8 cellular contexts compared by ENCODE assay signal in the genomic region with DNA sequence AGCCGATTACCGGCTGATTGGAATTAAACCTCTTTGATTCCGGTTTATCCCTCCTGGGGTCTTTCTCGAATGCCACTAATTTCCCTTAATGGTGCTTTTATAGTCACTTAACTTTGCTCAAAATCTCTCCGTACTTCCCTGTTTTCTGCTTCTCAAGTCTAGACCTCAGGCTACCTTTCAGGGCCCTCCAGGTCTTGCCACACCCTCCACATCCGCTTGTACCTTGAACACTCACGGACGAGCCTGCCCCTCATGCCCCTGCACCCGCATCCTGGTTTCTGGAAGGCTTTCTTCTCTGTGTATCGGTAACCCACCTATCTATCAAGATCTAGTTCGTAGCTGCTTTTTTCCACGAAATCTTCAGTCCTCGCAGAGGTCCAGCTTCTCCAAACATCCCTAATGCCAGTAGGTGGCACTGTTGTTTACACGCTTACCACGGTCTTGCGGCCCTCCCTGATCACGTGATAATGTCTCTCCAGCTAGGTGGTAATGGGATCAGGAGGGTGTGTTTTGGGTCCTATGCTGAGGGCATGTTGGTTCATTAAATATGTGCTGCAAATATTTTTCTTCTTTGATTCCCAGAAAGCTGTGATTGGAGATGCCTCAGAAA. TPM values are rescaled to one million over a fixed set of nuclear protein-coding genes. Genes with fewer than 3 reads are reported as not detected.
DNase-seq lines count a peak whose midpoint lies in the region; ATAC-seq and TF ChIP-seq lines count a peak whose summit lies in the region.

No MANE protein-coding gene starts in this region.

- H3K4me3 Mint-ChIP-seq in endodermal cell = no peak overlapping the region

- H3K56ac ChIP-seq in mesendoderm (ENCODE audit: low read length) = peak overlapping the region; percentile 18

- H3K79me2 ChIP-seq in HCT116 (ENCODE audit: insufficient read depth, low read length) = no peaks in the 10 kb centered on the region
- no peaks in the 10 kb centered on the region for H3K79me2 ChIP-seq in mesendoderm (ENCODE audit: control insufficient read depth, insufficient read depth, low read length)

- H3K27ac ChIP-seq in HCT116 (ENCODE audit: low read depth, low read length) (no peak overlapping the region), endodermal cell (ENCODE audit: low read depth, low read length) (no peak overlapping the region), mesendoderm (ENCODE audit: low read depth, low read length) (no peak overlapping the region)

- H3K79me1 ChIP-seq in mesendoderm (ENCODE audit: low read length) = no peaks in the 10 kb centered on the region

- DNase-seq in EH (ENCODE audit: low read depth) (peak; percentile 57), HCT116 (ENCODE audit: low read depth, low spot score) (peak; percentile 74), NCI-H2107 (lab: John Stamatoyannopoulos, UW) (peak; percentile 28), T-helper 9 cell (peak; percentile 6), endodermal cell (peak; percentile 90), mesendoderm (peak; percentile 93)

- H3K4me2 ChIP-seq in HCT116 (ENCODE audit: low read length) = peak overlapping the region; percentile 69
- H3K4me2 ChIP-seq in mesendoderm (ENCODE audit: low read length) = no peak overlapping the region

- H3K27me3 Mint-ChIP-seq in endodermal cell (ENCODE audit: insufficient read depth) = peaks cover 40% of the 10 kb centered on the region

- H3K27me3 ChIP-seq in HCT116 (ENCODE audit: insufficient read depth, low read length) = peaks cover 1% of the 10 kb centered on the region; the same call in 1 of the 2 replicates
- H3K27me3 ChIP-seq in endodermal cell (ENCODE audit: control insufficient read depth, insufficient read depth, low read length, poor library complexity, severe bottlenecking) = no peaks in the 10 kb centered on the region
- H3K27me3 ChIP-seq in mesendoderm (ENCODE audit: insufficient read depth, low read length, poor library complexity) = no peaks in the 10 kb centered on the region

- H2BK120ac ChIP-seq in mesendoderm (ENCODE audit: low read depth, low read length) = no peak overlapping the region

- intact Hi-C loops in HCT116 (cut with micrococcal nuclease) = loop anchor here (1.0 to 5.0 kb wide), 2 partner anchors 33 to 303 kb away; no protein-coding TSS in a partner anchor

- H3K4me3 ChIP-seq in HCT116 (replicated peaks in 1 of 2; ENCODE audit: low read depth in 1 of 2, low read length in 2 of 2) (peak overlapping the region in 1 of 2 experiments; percentile 32; a peak in 2 of 4 replicates), endodermal cell (ENCODE audit: low read length) (no peak overlapping the region), mesendoderm (ENCODE audit: low read length) (no peak overlapping the region)

- peak; percentile 99 for ATAC-seq in HCT116
- no peak for ATAC-seq in HG02970 (IDR thresholded peaks at IDR 0.05; ENCODE audit: low FRiP score, unreplicated experiment)
- ATAC-seq in GM21526 (IDR thresholded peaks at IDR 0.05; ENCODE audit: low FRiP score, unreplicated experiment) = no peak

- TF ChIP-seq POLR2A in HCT116 (IDR thresholded peaks at IDR 0.05; ENCODE audit: borderline replicate concordance, extremely low read depth, insufficient read depth, insufficient read length) = no peak

- RAD21 ChIA-PET in HCT116 (lab: Charles Lee; ENCODE audit: low non-redundant PET in 1 of 2, low total read pairs in 2 of 2, uncharacterized antibody in 2 of 2, unreplicated experiment in 2 of 2) = interaction anchor here in 1 of 2 experiments (0.6 to 1.1 kb wide), 3 partner anchors 25 to 274 kb away, joined by 3 to 6 read pairs (median 3); no protein-coding TSS in a partner anchor

- WGBS in endodermal cell (ENCODE audit: insufficient coverage in 1 of 2, insufficient read length in 1 of 2), 2 experiments = 41 to 56% methylated on average over 13 to 17 of the region's 17 CpGs
- WGBS in mesendoderm (ENCODE audit: extremely low coverage, insufficient coverage, low lambda C conversion rate) = no CpG with 5 or more reads among the region's 17 CpGs

- H2AFZ ChIP-seq in HCT116 (ENCODE audit: low read depth, low read length, poor library complexity, severe bottlenecking) = peak overlapping the region; percentile 83

- H2AK5ac ChIP-seq in mesendoderm (ENCODE audit: low read length) = no peak overlapping the region

- H3K9me3 ChIP-seq in HCT116 (ENCODE audit: control insufficient read depth in 1 of 2, insufficient read depth in 1 of 2, low read depth in 1 of 2, low read length in 2 of 2) (no peaks in the 10 kb centered on the region), endodermal cell (ENCODE audit: control insufficient read depth, low read length) (no peaks in the 10 kb centered on the region)

- H3K4me1 ChIP-seq in HCT116 (ENCODE audit: control insufficient read depth in 1 of 2, insufficient read depth in 2 of 2, low read length in 2 of 2) (peaks cover 0 to 4% of the 10 kb centered on the region in 2 experiments; a peak in 3 of 4 replicates), endodermal cell (ENCODE audit: control insufficient read depth, insufficient read depth, low read length) (no peaks in the 10 kb centered on the region), mesendoderm (ENCODE audit: control insufficient read depth, low read depth, low read length) (peaks cover 5% of the 10 kb centered on the region)

- no peak overlapping the region for H4K8ac ChIP-seq in mesendoderm (ENCODE audit: low read depth, low read length)

- BruUV-seq in HCT116 (replicated peaks; lab: Mats Ljungman, UMichigan) = no TSS peak

- TF ChIP-seq CTCF in HCT116 (IDR thresholded peaks at IDR 0.05 in 2 of 3, conservative IDR thresholded peaks at IDR 0.05 in 1 of 3; ENCODE audit: borderline replicate concordance in 1 of 3, insufficient read depth in 1 of 3, low read depth in 2 of 3, low read length in 2 of 3) (peak; percentile 69 to 88 (median 82)), endodermal cell (conservative IDR thresholded peaks at IDR 0.05) (peak; percentile 96)

- no peaks in the 10 kb centered on the region for H3K9me2 ChIP-seq in HCT116 (ENCODE audit: insufficient read depth)

- H3K36me3 ChIP-seq in HCT116 (ENCODE audit: control insufficient read depth in 1 of 2, insufficient read depth in 2 of 2, low read length in 2 of 2) = no peaks in the 10 kb centered on the region
- H3K36me3 ChIP-seq in endodermal cell (ENCODE audit: control insufficient read depth, insufficient read depth, low read length) = no peaks in the 10 kb centered on the region
- H3K36me3 ChIP-seq in mesendoderm (ENCODE audit: control insufficient read depth, insufficient read depth, low read length) = no peaks in the 10 kb centered on the region

- no peak overlapping the region for H3K4ac ChIP-seq in mesendoderm (ENCODE audit: low read depth, low read length)

- H3K4me1 Mint-ChIP-seq in endodermal cell = peaks cover 3% of the 10 kb centered on the region

- H3K23ac ChIP-seq in mesendoderm (ENCODE audit: low read length) = no peak overlapping the region

- H3K18ac ChIP-seq in mesendoderm (ENCODE audit: low read length) = no peak overlapping the region

- H3K27ac Mint-ChIP-seq in endodermal cell = no peak overlapping the region

- H4K5ac ChIP-seq in mesendoderm (ENCODE audit: low read length) = no peak overlapping the region

- H2BK15ac ChIP-seq in mesendoderm (replicated peaks; ENCODE audit: low read depth) = no peak overlapping the region

- no peak overlapping the region for H2BK5ac ChIP-seq in mesendoderm (ENCODE audit: low read length)

- POLR2A ChIA-PET in HCT116 (lab: Charles Lee) = interaction anchor here (0.8 kb wide), 1 partner anchor 275 kb away, joined by 4 read pairs; no protein-coding TSS in a partner anchor

- H4K20me1 ChIP-seq in HCT116 (ENCODE audit: insufficient read depth) = no peaks in the 10 kb centered on the region

- CTCF ChIA-PET in HCT116 (lab: Charles Lee) = interaction anchor here (0.6 to 2.8 kb wide), 27 partner anchors 8 to 381 kb away, joined by 3 to 28 read pairs (median 5); a partner anchor contains a TSS

- H3K9ac ChIP-seq in HCT116 (ENCODE audit: low read length) (no peak overlapping the region), endodermal cell (ENCODE audit: extremely low read depth, low read length, poor library complexity, severe bottlenecking) (no peak overlapping the region), mesendoderm (ENCODE audit: low read length) (no peak overlapping the region)

- TF ChIP-seq RAD21 in HCT116 (IDR thresholded peaks at IDR 0.05; ENCODE audit: low read depth) = peak; percentile 69

- no peaks in the 10 kb centered on the region for H3K36me3 Mint-ChIP-seq in endodermal cell (ENCODE audit: low read depth)

- no peaks in the 10 kb centered on the region for H3K9me3 Mint-ChIP-seq in endodermal cell

TF ChIP-seq in HCT116, 20 proteins besides CTCF, POLR2A, EP300 and RAD21:
- TF ChIP-seq CBX3 (IDR thresholded peaks at IDR 0.05; ENCODE audit: low read depth) (0 out of 2 replicates have a peak, but pooled peaks have one; percentile 16), SIN3A (IDR thresholded peaks at IDR 0.05; ENCODE audit: low read depth) (no peak)
- TF ChIP-seq, protein P1, sequence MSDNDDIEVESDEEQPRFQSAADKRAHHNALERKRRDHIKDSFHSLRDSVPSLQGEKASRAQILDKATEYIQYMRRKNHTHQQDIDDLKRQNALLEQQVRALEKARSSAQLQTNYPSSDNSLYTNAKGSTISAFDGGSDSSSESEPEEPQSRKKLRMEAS (IDR thresholded peaks at IDR 0.05) = 0 out of 2 replicates have a peak, but pooled peaks have one; percentile 18

RNA-seq across cellular contexts. Expression of a gene that starts 13.8 kb away (rescaled TPM):
- total RNA-seq in HCT116 (2021; ENCODE audit: unreplicated experiment) (0.30 TPM), endodermal cell (10 to 100 TPM in 1 of 2 donors, 1 to 10 TPM in 1; 4.9 to 10.5 TPM)
- polyA plus RNA-seq in HCT116 (2012) = 0.10 and 0.16 TPM in 2 replicates
- polyA plus RNA-seq in endodermal cell (2013, experiment 1 of 2) = 1.1 TPM
- 1.6 TPM for polyA plus RNA-seq in endodermal cell (2013, experiment 2 of 2)
- polyA plus RNA-seq in mesendoderm (2013, experiment 1 of 2) = 6.7 TPM
- 5.8 TPM for polyA plus RNA-seq in mesendoderm (2013, experiment 2 of 2)

Comparison
In these comparisons a context has a peak if more than half of its experiments do, and no peak if none do; other contexts are left out.
1. DNase-seq: peak in every context shown above with its lines; median percentile 93 in mesendoderm; 90 in endodermal cell; 74 in HCT116; 57 in EH; 28 in NCI-H2107; 6 in T-helper 9 cell.